18 cellular contexts compared by ENCODE assay signal in genomic region chr9:109403116-109403515, GRCh38.
"Had no signal": no experiment of that assay in that cellular context is flagged by ENCODE, and none has a peak within 500 bp of the region (broad histone marks: within the 10 kb centered on the region; RNA-seq: fewer than 3 reads in every experiment).

No MANE protein-coding gene starts in this region.

- FAIRE-seq: urothelium cell line had no signal

- DNase-seq: activated CD4-positive, alpha-beta T cell treated with anti-CD3 and anti-CD28 coated beads, Interleukin-2, amount 10 ng/mL, durations not matched to agents 7 days and 5 days; activated CD4-positive, CD25-positive, alpha-beta regulatory T cell; activated CD8-positive, alpha-beta memory T cell treated with anti-CD3 and anti-CD28 coated beads, Interleukin-2, amount 50 U/mL, for 4 hours; activated CD8-positive, alpha-beta T cell treated with anti-CD3 and anti-CD28 coated beads, Interleukin-2, amount 10 ng/mL, durations not matched to agents 7 days and 5 days; activated naive CD4-positive, alpha-beta T cell treated with anti-CD3 and anti-CD28 coated beads, Interleukin-2, amount 10 ng/mL, durations not matched to agents 7 days and 5 days; activated naive CD8-positive, alpha-beta T cell treated with anti-CD3 and anti-CD28 coated beads, Interleukin-2, amount 50 U/mL, for 24 hours; activated T-cell treated with anti-CD3 and anti-CD28 coated beads, Interleukin-2, amount 50 U/mL, for 4 hours; aorta; cortex of kidney; effector CD4-positive, alpha-beta T cell; hippocampal formation; islet precursor cell; lower lobe of right lung; posterior cingulate gyrus; stimulated activated CD4-positive, alpha-beta T cell treated with anti-CD3 and anti-CD28 coated beads, Interleukin-2, amount 100 ng/mL, for 24 hours; stimulated activated naive CD8-positive, alpha-beta T cell treated with anti-CD3 and anti-CD28 coated beads, Interleukin-15, Interleukin-2, amounts not matched to agents 100 U/mL and 50 U/mL, for 24 hours; substantia nigra had no signal
